In the genomic region with DNA sequence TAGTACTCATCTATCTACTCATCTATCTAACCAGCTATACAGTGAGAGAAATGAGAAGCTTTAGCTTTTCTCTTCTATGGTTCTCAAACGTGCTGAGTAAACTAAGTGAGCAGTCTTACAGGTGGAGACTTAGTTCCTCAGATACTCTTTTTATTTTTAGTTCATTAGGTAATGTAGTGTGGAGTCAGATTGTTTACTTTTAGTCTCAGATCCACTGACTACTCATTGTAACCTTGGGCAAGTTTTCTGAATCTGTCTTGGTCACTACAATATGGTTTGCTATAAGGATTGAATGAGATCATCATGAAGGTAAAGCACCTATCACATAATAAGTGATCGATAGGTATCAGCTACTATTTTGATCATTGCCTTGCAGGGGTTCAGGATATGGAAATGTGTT, we compare ENCODE assay signal across 20 cellular contexts.
A peak's percentile ranks its signal among the peaks of the same experiment; 100 is the strongest.
DNase-seq lines count a peak whose midpoint lies in the region; ATAC-seq, FAIRE-seq and TF ChIP-seq lines count a peak whose summit lies in the region.
"Had no signal": no experiment of that assay in that cellular context is flagged by ENCODE, and none has a peak within 500 bp of the region (broad histone marks: within the 10 kb centered on the region; RNA-seq: fewer than 3 reads in every experiment).

No MANE protein-coding gene starts in this region.

- no peak overlapping the region for H3K27ac ChIP-seq in pancreas

- intact Hi-C loops in pancreas (cut with DNase I) = no loop called here

- H3K4me3 ChIP-seq in bronchial epithelial cell (ENCODE audit: low read depth, low read length) = no peak overlapping the region
- H3K4me3 ChIP-seq in pancreas = no peak overlapping the region
- no peak overlapping the region for H3K4me3 ChIP-seq in MG63
- H3K4me3 ChIP-seq: HAP-1 had no signal

- no peak for TF ChIP-seq CTCF in bronchial epithelial cell (IDR thresholded peaks at IDR 0.05; ENCODE audit: insufficient read depth, low read length, severe bottlenecking)
- TF ChIP-seq CTCF in pancreas (IDR thresholded peaks at IDR 0.05) = no peak

- no peaks in the 10 kb centered on the region for H3K4me1 ChIP-seq in pancreas
- H3K4me1 ChIP-seq: HAP-1 had no signal

- H3K27me3 ChIP-seq in bronchial epithelial cell (ENCODE audit: control insufficient read depth, insufficient read depth, low read length) (no peaks in the 10 kb centered on the region), pancreas (no peaks in the 10 kb centered on the region), MG63 (no peaks in the 10 kb centered on the region)

- H3K9me3 ChIP-seq in pancreas (no peaks in the 10 kb centered on the region), MG63 (no peaks in the 10 kb centered on the region)
- H3K9me3 ChIP-seq: HAP-1 had no signal

- 50 to 54% methylated on average over 2 of the region's 2 CpGs for WGBS in pancreas, 2 donors

- ATAC-seq in pancreas (peak in 3 of 4 donors; percentile 25 to 75 (median 62)), GM19324 (IDR thresholded peaks at IDR 0.05; ENCODE audit: low FRiP score, unreplicated experiment) (no peak)

- no peak for FAIRE-seq in bronchial epithelial cell (lab: Jason Lieb, UNC)
- FAIRE-seq in pancreas (lab: Jason Lieb, UNC) = no peak
- FAIRE-seq: A204.1, D721Med, G401.6, GM12891, GM19239, H1 had no signal

- peak; percentile 12 for DNase-seq in NCI-H69 (lab: John Stamatoyannopoulos, UW)
- DNase-seq in bronchial epithelial cell (ENCODE audit: low read depth) = peak; percentile 92
- peak; percentile 54 for DNase-seq in kidney glomerular epithelial cell (lab: John Stamatoyannopoulos, UW)
- no peak for DNase-seq in pancreas
- no peak for DNase-seq in MG63
- DNase-seq in stimulated activated naive CD4-positive, alpha-beta T cell treated with Interleukin-2 at 50 U/mL for 16 hours (lab: John Stamatoyannopoulos, UW) = no peak
- DNase-seq: C1 segment of cervical spinal cord; CD4-positive, alpha-beta T cell; COR-L47; DMS153; DMS79 treated with DMSO at 0.1 percent for 48 hours; EL had no signal

- H3K36me3 ChIP-seq in bronchial epithelial cell (ENCODE audit: control insufficient read depth, insufficient read depth, low read length) = no peaks in the 10 kb centered on the region
- H3K36me3 ChIP-seq in pancreas = no peaks in the 10 kb centered on the region
- no peaks in the 10 kb centered on the region for H3K36me3 ChIP-seq in MG63
- H3K36me3 ChIP-seq: HAP-1 had no signal

Comparison
In these comparisons a context has a peak if more than half of its experiments do, and no peak if none do; other contexts are left out.
1. DNase-seq: peak in NCI-H69 (single experiment), bronchial epithelial cell (single experiment) and kidney glomerular epithelial cell (single experiment); none in pancreas (0 of 6), MG63 (single experiment) and stimulated activated naive CD4-positive, alpha-beta T cell treated with Interleukin-2 at 50 U/mL for 16 hours (single experiment).